ENCODE assay signal across 8 cellular contexts in genomic region chr11:45771194-45771941, GRCh38. TPM values are rescaled to one million over a fixed set of nuclear protein-coding genes. Genes with fewer than 3 reads are reported as not detected.
A peak's percentile ranks its signal among the peaks of the same experiment; 100 is the strongest.
DNase-seq lines count a peak whose midpoint lies in the region; ATAC-seq and TF ChIP-seq lines count a peak whose summit lies in the region.

No MANE protein-coding gene starts in this region.

- H3K36me3 Mint-ChIP-seq in activated CD4-positive, alpha-beta T cell treated with anti-CD3 and anti-CD28 coated beads, Interleukin-2, amount 10 ng/mL, durations not matched to agents 24 days and 14 days (ENCODE audit: low read depth) = no peaks in the 10 kb centered on the region

- H3K4me3 ChIP-seq in lower leg skin (ENCODE audit: low read depth, poor library complexity, severe bottlenecking) = peak overlapping the region; percentile 32

- no peaks in the 10 kb centered on the region for H3K9me3 Mint-ChIP-seq in activated CD4-positive, alpha-beta T cell treated with anti-CD3 and anti-CD28 coated beads, Interleukin-2, amount 10 ng/mL, durations not matched to agents 24 days and 14 days

- H3K27ac Mint-ChIP-seq in activated CD4-positive, alpha-beta T cell treated with anti-CD3 and anti-CD28 coated beads, Interleukin-2, amount 10 ng/mL, durations not matched to agents 24 days and 14 days = peak overlapping the region; percentile 83

- ATAC-seq in GM18498 (IDR thresholded peaks at IDR 0.05; ENCODE audit: unreplicated experiment) = peak; percentile 49
- ATAC-seq in HG03045 (IDR thresholded peaks at IDR 0.05; ENCODE audit: unreplicated experiment) = peak; percentile 55

- intact Hi-C loops in activated CD4-positive, alpha-beta T cell treated with anti-CD3 and anti-CD28 coated beads, Interleukin-2, amount 10 ng/mL, durations not matched to agents 24 days and 14 days (cut with micrococcal nuclease) = loop anchor here (1.0 to 5.0 kb wide), 3 partner anchors 34 to 431 kb away; partner anchors contain the start of gene SLC35C1
- intact Hi-C loops in lower leg skin (cut with DNase I; ENCODE audit: low total_unique reads) = loop anchor here (10.0 kb wide), 2 partner anchors 407 to 437 kb away; no protein-coding TSS in a partner anchor

- DNase-seq in 8988T (peak; percentile 46), NCI-H2196 treated with DMSO at 0.1 percent for 48 hours (lab: John Stamatoyannopoulos, UW; ENCODE audit: unreplicated experiment) (peak; percentile 25), dermis microvascular lymphatic vessel endothelial cell (ENCODE audit: low read depth in 2 of 2) (peak; percentile 29 to 57), lower leg skin (ENCODE audit: low spot score in 2 of 2) (peak; percentile 43 to 92)
- DNase-seq in activated CD4-positive, alpha-beta T cell treated with anti-CD3 and anti-CD28 coated beads, Interleukin-2, amount 10 ng/mL, durations not matched to agents 24 days and 14 days = peak; percentile 93
- peak; percentile 54 to 70 for DNase-seq in stimulated activated CD4-positive, alpha-beta T cell treated with anti-CD3 and anti-CD28 coated beads, Interleukin-4, amount 100 ng/mL, for 4 hours

- peak in 1 of 3 donors; percentile 53 for TF ChIP-seq CTCF in lower leg skin (IDR thresholded peaks at IDR 0.05)

- peaks cover 16% of the 10 kb centered on the region for H3K4me1 Mint-ChIP-seq in activated CD4-positive, alpha-beta T cell treated with anti-CD3 and anti-CD28 coated beads, Interleukin-2, amount 10 ng/mL, durations not matched to agents 24 days and 14 days

- TF ChIP-seq POLR2A in lower leg skin (IDR thresholded peaks at IDR 0.05) = no peak

- WGBS in lower leg skin, 2 donors = 3 to 6% methylated on average over 30 of the region's 30 CpGs

- H3K4me3 Mint-ChIP-seq in activated CD4-positive, alpha-beta T cell treated with anti-CD3 and anti-CD28 coated beads, Interleukin-2, amount 10 ng/mL, durations not matched to agents 24 days and 14 days = peak overlapping the region; percentile 97

- peaks cover 19% of the 10 kb centered on the region for H3K27me3 Mint-ChIP-seq in activated CD4-positive, alpha-beta T cell treated with anti-CD3 and anti-CD28 coated beads, Interleukin-2, amount 10 ng/mL, durations not matched to agents 24 days and 14 days

RNA-seq across cellular contexts. Expression of gene SLC35C1, which starts 33.6 kb away (rescaled TPM):
- 15.3 and 17.4 TPM in 2 replicates for total RNA-seq in activated CD4-positive, alpha-beta T cell treated with anti-CD3 and anti-CD28 coated beads, Interleukin-2, amount 10 ng/mL, durations not matched to agents 24 days and 14 days
- total RNA-seq in dermis microvascular lymphatic vessel endothelial cell (4.1 and 8.3 TPM in 2 replicates), lower leg skin (10 to 100 TPM in 1 of 4 donors, 1 to 10 TPM in 3; 3.8 to 12.1 (median 7.0) TPM)

Comparison
In these comparisons a context has a peak if more than half of its experiments do, and no peak if none do; other contexts are left out.
1. Peak in every context shown above with its lines: DNase-seq, ATAC-seq and H3K4me3 ChIP-seq.
2. DNase-seq: peak in every context shown above with its lines; median percentile 93 in activated CD4-positive, alpha-beta T cell treated with anti-CD3 and anti-CD28 coated beads, Interleukin-2, amount 10 ng/mL, durations not matched to agents 24 days and 14 days; 68 in lower leg skin; 62 in stimulated activated CD4-positive, alpha-beta T cell treated with anti-CD3 and anti-CD28 coated beads, Interleukin-4, amount 100 ng/mL, for 4 hours; 46 in 8988T; 43 in dermis microvascular lymphatic vessel endothelial cell; 25 in NCI-H2196 treated with DMSO at 0.1 percent for 48 hours.